In the genomic region with DNA sequence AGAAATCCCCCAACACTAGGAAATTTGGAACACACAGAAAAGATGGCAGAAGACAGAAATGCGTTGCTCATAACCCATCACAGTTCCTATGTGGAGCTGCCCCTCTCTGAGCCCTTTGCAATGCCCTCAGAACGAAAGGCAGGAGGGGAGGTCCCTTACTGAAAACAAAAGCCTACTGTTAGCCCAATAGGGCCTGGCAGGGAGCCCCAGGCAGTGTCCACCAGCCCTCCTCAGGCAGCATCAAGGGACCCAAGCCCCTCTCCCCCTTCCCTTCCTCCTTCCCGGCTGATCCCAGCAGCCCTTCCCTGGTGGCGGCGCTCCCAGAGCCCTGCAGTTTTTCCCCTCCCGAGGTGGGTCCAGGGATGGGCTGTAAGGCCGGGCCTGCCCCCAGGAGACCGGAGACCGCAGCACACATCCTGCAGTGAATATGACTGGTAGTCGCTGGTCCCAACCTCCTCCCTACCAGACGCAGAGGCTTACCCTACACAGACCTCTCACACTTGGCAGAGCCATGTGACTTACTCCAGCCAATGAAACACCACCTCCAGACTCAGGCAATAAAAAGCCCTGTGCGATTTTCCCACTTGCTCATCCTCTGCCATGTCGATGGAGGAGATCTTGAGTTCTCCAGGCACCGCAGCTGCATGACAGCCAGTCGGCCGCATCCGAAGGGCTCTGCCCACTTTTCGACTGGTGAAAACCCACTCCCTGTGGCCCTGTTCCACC, we compare ENCODE assay signal across 9 cellular contexts. TPM values are rescaled to one million over a fixed set of nuclear protein-coding genes. Genes with fewer than 3 reads are reported as not detected.
DNase-seq lines count a peak whose midpoint lies in the region; ATAC-seq and TF ChIP-seq lines count a peak whose summit lies in the region.
"Had no signal": no experiment of that assay in that cellular context is flagged by ENCODE, and none has a peak within 500 bp of the region (broad histone marks: within the 10 kb centered on the region; RNA-seq: fewer than 3 reads in every experiment).

No MANE protein-coding gene starts in this region.

- DNase-seq in anterior cingulate cortex (lab: John Stamatoyannopoulos, UW) (peak in 37 of 58 donors; percentile 6 to 89 (median 58)), sciatic nerve (ENCODE audit: low spot score) (no peak), NCI-H748 treated with DMSO at 0.1 percent for 48 hours (lab: John Stamatoyannopoulos, UW) (no peak), dedifferentiated amniotic fluid mesenchymal stem cell (ENCODE audit: extremely low spot score) (no peak), kidney glomerular epithelial cell (lab: John Stamatoyannopoulos, UW) (no peak)
- DNase-seq: heart left ventricle had no signal

- H3K4me2 ChIP-seq in OCI-LY1 (ENCODE audit: low read length), result peak overlapping the region; percentile 76

- peak overlapping the region; percentile 52 for H3K4me3 ChIP-seq in OCI-LY1 (ENCODE audit: low read depth, low read length, poor library complexity, severe bottlenecking)

- peak overlapping the region; percentile 70 for H3K9ac ChIP-seq in OCI-LY1 (ENCODE audit: low read length)

- intact Hi-C loops in sciatic nerve (cut with DNase I), result no loop called here

- no peaks in the 10 kb centered on the region for H3K9me3 ChIP-seq in OCI-LY1 (ENCODE audit: low read length)

- peak overlapping the region; percentile 97; the same call in 1 of the 2 replicates for H2AFZ ChIP-seq in OCI-LY1 (ENCODE audit: low read length)

- H4K20me1 ChIP-seq in OCI-LY1 (ENCODE audit: insufficient read depth, low read length), result no peaks in the 10 kb centered on the region

- H3F3A ChIP-seq in OCI-LY1 (ENCODE audit: insufficient read depth, low read length), result peaks cover 4% of the 10 kb centered on the region; the same call in 1 of the 2 replicates

- ATAC-seq in GM18499 (IDR thresholded peaks at IDR 0.05; ENCODE audit: insufficient read depth, unreplicated experiment) (peak; percentile 51), GM21825 (IDR thresholded peaks at IDR 0.05; ENCODE audit: unreplicated experiment) (peak; percentile 62), sciatic nerve (peak; percentile 78)

- peaks cover 35% of the 10 kb centered on the region for H3K4me1 ChIP-seq in OCI-LY1 (ENCODE audit: insufficient read depth, low read length, severe bottlenecking)

- no peaks in the 10 kb centered on the region for H3K27me3 ChIP-seq in OCI-LY1 (ENCODE audit: insufficient read depth, low read length)

- H3K36me3 ChIP-seq in OCI-LY1 (ENCODE audit: insufficient read depth, low read length), result peaks cover 6% of the 10 kb centered on the region; the same call in 1 of the 2 replicates
- H3K36me3 ChIP-seq: heart left ventricle had no signal

- no peak for TF ChIP-seq CTCF in OCI-LY1 (IDR thresholded peaks at IDR 0.05; ENCODE audit: low read length)

- no peaks in the 10 kb centered on the region for H3K9me2 ChIP-seq in OCI-LY1 (ENCODE audit: low read depth, low read length)

- H3K79me2 ChIP-seq in OCI-LY1 (ENCODE audit: insufficient read depth, low read length), result no peaks in the 10 kb centered on the region

- H3K27ac ChIP-seq in OCI-LY1 (ENCODE audit: low read depth, low read length, poor library complexity, severe bottlenecking), result peak overlapping the region; percentile 90

RNA-seq across cellular contexts. Expression of a gene that starts 19.4 kb away (rescaled TPM):
- 7.3 TPM for total RNA-seq in sciatic nerve

RNA-seq across cellular contexts. Expression of a gene that starts 26.3 kb away (rescaled TPM):
- 0.31 TPM for total RNA-seq in sciatic nerve
- total RNA-seq: heart left ventricle had no signal

RNA-seq across cellular contexts. Expression of a gene that starts 44.0 kb away (rescaled TPM):
- 72.5 TPM for total RNA-seq in sciatic nerve

RNA-seq across cellular contexts. Expression of a gene that starts 48.3 kb away (rescaled TPM):
- total RNA-seq in sciatic nerve, result 3.2 TPM

Comparison
In these comparisons a context has a peak if more than half of its experiments do, and no peak if none do; other contexts are left out.
1. DNase-seq: peak in anterior cingulate cortex (37 of 58); none in sciatic nerve (single experiment), NCI-H748 treated with DMSO at 0.1 percent for 48 hours (single experiment), dedifferentiated amniotic fluid mesenchymal stem cell (single experiment) and kidney glomerular epithelial cell (single experiment).
2. Peak in every context shown above with its lines, with median percentiles within 50 percentile points of each other: ATAC-seq.